8 cellular contexts compared by ENCODE assay signal in the genomic region with DNA sequence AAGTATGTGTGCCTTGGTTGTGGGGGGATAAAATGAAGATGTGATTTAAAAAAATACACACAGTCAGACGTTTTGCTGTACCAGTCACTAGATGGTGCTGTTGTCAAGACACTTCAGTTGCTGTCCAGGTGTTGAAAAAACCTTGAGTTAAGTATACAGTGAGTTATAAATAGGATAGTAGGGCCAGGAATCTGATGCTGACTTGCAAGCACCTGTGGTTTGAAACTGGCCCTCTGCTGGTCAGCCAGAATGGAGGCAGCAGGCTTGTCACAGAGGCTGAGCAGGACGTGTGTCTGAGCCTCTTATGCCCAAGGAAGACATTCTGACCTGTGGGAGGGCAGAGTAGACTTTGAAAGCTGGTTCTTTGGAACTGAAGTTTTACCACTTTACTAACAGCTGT. TPM values are rescaled to one million over a fixed set of nuclear protein-coding genes. Genes with fewer than 3 reads are reported as not detected.
A peak's percentile ranks its signal among the peaks of the same experiment; 100 is the strongest.
DNase-seq lines count a peak whose midpoint lies in the region; ATAC-seq and TF ChIP-seq lines count a peak whose summit lies in the region.

No MANE protein-coding gene starts in this region.

- no peaks in the 10 kb centered on the region for H3K4me1 Mint-ChIP-seq in activated T-cell treated with anti-CD3 and anti-CD28 coated beads, Interleukin-2, amount 50 U/mL, for 4 hours (ENCODE audit: low read depth)

- no peak for TF ChIP-seq CTCF in tibial artery (IDR thresholded peaks at IDR 0.05)

- H3K9me3 ChIP-seq in tibial artery, result no peaks in the 10 kb centered on the region

- no peak overlapping the region for H3K4me3 ChIP-seq in tibial artery

- DNase-seq in EH (ENCODE audit: low read depth), result peak; percentile 51
- DNase-seq in NCI-H460 (ENCODE audit: extremely low read depth, low read depth), result peak; percentile 22
- peak; percentile 4 for DNase-seq in activated T-cell treated with anti-CD3 and anti-CD28 coated beads, Interleukin-2, amount 50 U/mL, for 4 hours
- peak; percentile 66 for DNase-seq in glomerular visceral epithelial cell (ENCODE audit: extremely low spot score)
- DNase-seq in retina, result peak; percentile 17
- no peak for DNase-seq in tibial artery

- intact Hi-C loops in tibial artery (cut with DNase I; ENCODE audit: low total_unique reads), result no loop called here

- H3K4me1 ChIP-seq in tibial artery, result no peaks in the 10 kb centered on the region

- H3K36me3 Mint-ChIP-seq in activated T-cell treated with anti-CD3 and anti-CD28 coated beads, Interleukin-2, amount 50 U/mL, for 4 hours (ENCODE audit: insufficient read depth), result peaks cover 23% of the 10 kb centered on the region

- H3K27me3 ChIP-seq in tibial artery, result no peaks in the 10 kb centered on the region

- H3K36me3 ChIP-seq in tibial artery, result peaks cover 9 to 86% (median 57%) of the 10 kb centered on the region in 3 donors

- no peak overlapping the region for H3K27ac ChIP-seq in tibial artery

- H3K4me3 Mint-ChIP-seq in activated T-cell treated with anti-CD3 and anti-CD28 coated beads, Interleukin-2, amount 50 U/mL, for 4 hours, result no peak overlapping the region

- ATAC-seq in HG02678 (IDR thresholded peaks at IDR 0.05; ENCODE audit: unreplicated experiment), result peak; percentile 51
- peak in 1 of 2 donors; percentile 41 for ATAC-seq in activated T-cell treated with anti-CD3 and anti-CD28 coated beads, Interleukin-2, amount 50 U/mL, for 4 hours
- ATAC-seq in GM21717 (IDR thresholded peaks at IDR 0.05; ENCODE audit: unreplicated experiment), result no peak

- no peaks in the 10 kb centered on the region for H3K27me3 Mint-ChIP-seq in activated T-cell treated with anti-CD3 and anti-CD28 coated beads, Interleukin-2, amount 50 U/mL, for 4 hours (ENCODE audit: low read depth)

- no peaks in the 10 kb centered on the region for H3K9me3 Mint-ChIP-seq in activated T-cell treated with anti-CD3 and anti-CD28 coated beads, Interleukin-2, amount 50 U/mL, for 4 hours

RNA-seq across cellular contexts. Expression of a gene that starts 27.8 kb away (rescaled TPM):
- total RNA-seq in NCI-H460 (2014; rRNA removed; shearing (Covaris generic)), result 16.5 and 17.6 TPM in 2 replicates
- 16.0 and 17.3 TPM in 2 replicates for polyA plus RNA-seq in NCI-H460 (2014; cell fraction: nucleus; rRNA removed)
- 10 to 100 TPM; 21.8 to 25.8 (median 23.8) TPM for total RNA-seq in activated T-cell treated with anti-CD3 and anti-CD28 coated beads, Interleukin-2, amount 50 U/mL, for 4 hours

RNA-seq across cellular contexts. Expression of a gene that starts 51.4 kb away (rescaled TPM):
- total RNA-seq in NCI-H460 (2014; rRNA removed; shearing (Covaris generic)), result 20.4 and 21.1 TPM in 2 replicates
- 38.1 and 60.5 TPM in 2 replicates for polyA plus RNA-seq in NCI-H460 (2014; cell fraction: nucleus; rRNA removed)
- 10 to 100 TPM; 38.1 to 44.6 (median 41.0) TPM for total RNA-seq in activated T-cell treated with anti-CD3 and anti-CD28 coated beads, Interleukin-2, amount 50 U/mL, for 4 hours

Comparison
In these comparisons a context has a peak if more than half of its experiments do, and no peak if none do; other contexts are left out.
1. DNase-seq: peak in EH (single experiment), NCI-H460 (single experiment), activated T-cell treated with anti-CD3 and anti-CD28 coated beads, Interleukin-2, amount 50 U/mL, for 4 hours (single experiment), glomerular visceral epithelial cell (single experiment) and retina (single experiment); none in tibial artery (0 of 2).